Comparison of ENCODE assay signal across 2 cellular contexts in the genomic region with DNA sequence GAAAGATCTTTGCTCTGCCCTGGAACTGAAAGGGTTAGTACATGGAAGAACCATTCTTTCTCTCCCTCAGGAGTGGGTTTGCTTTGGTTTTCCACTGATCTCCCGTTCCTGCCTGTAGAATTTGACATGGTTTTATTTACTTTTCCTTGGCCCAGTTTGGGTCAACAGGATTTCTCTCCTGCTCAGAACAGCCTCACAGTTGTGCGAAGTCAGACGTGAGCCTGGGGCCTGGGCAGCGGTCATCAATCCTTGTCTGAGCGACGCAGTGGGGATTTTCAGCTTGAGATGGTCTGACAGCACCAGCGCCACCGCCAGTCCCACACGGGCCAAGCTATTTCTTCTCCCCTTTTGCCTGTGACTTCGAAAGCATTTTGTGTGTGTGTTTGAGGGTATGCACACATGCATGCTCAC.
TF ChIP-seq lines count a peak whose summit lies in the region.

No MANE protein-coding gene starts in this region.

TF ChIP-seq in GM23338, 12 proteins besides CTCF, POLR2A, EP300 and RAD21:
- no peak for TF ChIP-seq EZH2 (IDR thresholded peaks at IDR 0.05; ENCODE audit: low read depth, unreplicated experiment)
- TF ChIP-seq, protein P1, sequence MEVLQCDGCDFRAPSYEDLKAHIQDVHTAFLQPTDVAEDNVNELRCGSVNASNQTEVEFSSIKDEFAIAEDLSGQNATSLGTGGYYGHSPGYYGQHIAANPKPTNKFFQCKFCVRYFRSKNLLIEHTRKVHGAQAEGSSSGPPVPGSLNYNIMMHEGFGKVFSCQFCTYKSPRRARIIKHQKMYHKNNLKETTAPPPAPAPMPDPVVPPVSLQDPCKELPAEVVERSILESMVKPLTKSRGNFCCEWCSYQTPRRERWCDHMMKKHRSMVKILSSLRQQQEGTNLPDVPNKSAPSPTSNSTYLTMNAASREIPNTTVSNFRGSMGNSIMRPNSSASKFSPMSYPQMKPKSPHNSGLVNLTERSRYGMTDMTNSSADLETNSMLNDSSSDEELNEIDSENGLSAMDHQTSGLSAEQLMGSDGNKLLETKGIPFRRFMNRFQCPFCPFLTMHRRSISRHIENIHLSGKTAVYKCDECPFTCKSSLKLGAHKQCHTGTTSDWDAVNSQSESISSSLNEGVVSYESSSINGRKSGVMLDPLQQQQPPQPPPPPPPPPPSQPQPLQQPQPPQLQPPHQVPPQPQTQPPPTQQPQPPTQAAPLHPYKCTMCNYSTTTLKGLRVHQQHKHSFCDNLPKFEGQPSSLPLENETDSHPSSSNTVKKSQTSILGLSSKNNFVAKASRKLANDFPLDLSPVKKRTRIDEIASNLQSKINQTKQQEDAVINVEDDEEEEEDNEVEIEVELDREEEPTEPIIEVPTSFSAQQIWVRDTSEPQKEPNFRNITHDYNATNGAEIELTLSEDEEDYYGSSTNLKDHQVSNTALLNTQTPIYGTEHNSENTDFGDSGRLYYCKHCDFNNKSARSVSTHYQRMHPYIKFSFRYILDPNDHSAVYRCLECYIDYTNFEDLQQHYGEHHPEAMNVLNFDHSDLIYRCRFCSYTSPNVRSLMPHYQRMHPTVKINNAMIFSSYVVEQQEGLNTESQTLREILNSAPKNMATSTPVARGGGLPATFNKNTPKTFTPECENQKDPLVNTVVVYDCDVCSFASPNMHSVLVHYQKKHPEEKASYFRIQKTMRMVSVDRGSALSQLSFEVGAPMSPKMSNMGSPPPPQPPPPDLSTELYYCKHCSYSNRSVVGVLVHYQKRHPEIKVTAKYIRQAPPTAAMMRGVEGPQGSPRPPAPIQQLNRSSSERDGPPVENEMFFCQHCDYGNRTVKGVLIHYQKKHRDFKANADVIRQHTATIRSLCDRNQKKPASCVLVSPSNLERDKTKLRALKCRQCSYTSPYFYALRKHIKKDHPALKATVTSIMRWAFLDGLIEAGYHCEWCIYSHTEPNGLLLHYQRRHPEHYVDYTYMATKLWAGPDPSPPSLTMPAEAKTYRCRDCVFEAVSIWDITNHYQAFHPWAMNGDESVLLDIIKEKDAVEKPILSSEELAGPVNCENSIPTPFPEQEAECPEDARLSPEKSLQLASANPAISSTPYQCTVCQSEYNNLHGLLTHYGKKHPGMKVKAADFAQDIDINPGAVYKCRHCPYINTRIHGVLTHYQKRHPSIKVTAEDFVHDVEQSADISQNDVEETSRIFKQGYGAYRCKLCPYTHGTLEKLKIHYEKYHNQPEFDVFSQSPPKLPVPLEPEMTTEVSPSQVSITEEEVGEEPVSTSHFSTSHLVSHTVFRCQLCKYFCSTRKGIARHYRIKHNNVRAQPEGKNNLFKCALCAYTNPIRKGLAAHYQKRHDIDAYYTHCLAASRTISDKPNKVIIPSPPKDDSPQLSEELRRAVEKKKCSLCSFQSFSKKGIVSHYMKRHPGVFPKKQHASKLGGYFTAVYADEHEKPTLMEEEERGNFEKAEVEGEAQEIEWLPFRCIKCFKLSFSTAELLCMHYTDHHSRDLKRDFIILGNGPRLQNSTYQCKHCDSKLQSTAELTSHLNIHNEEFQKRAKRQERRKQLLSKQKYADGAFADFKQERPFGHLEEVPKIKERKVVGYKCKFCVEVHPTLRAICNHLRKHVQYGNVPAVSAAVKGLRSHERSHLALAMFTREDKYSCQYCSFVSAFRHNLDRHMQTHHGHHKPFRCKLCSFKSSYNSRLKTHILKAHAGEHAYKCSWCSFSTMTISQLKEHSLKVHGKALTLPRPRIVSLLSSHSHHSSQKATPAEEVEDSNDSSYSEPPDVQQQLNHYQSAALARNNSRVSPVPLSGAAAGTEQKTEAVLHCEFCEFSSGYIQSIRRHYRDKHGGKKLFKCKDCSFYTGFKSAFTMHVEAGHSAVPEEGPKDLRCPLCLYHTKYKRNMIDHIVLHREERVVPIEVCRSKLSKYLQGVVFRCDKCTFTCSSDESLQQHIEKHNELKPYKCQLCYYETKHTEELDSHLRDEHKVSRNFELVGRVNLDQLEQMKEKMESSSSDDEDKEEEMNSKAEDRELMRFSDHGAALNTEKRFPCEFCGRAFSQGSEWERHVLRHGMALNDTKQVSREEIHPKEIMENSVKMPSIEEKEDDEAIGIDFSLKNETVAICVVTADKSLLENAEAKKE (CRISPR knock-in tag; IDR thresholded peaks at IDR 0.05) = no peak
- TF ChIP-seq, protein P2, sequence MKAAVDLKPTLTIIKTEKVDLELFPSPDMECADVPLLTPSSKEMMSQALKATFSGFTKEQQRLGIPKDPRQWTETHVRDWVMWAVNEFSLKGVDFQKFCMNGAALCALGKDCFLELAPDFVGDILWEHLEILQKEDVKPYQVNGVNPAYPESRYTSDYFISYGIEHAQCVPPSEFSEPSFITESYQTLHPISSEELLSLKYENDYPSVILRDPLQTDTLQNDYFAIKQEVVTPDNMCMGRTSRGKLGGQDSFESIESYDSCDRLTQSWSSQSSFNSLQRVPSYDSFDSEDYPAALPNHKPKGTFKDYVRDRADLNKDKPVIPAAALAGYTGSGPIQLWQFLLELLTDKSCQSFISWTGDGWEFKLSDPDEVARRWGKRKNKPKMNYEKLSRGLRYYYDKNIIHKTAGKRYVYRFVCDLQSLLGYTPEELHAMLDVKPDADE (IDR thresholded peaks at IDR 0.05) = no peak

TF ChIP-seq in HepG2, 621 proteins besides CTCF, POLR2A, EP300 and RAD21 (continues in another document):
- TF ChIP-seq MXI1 (IDR thresholded peaks at IDR 0.05; ENCODE audit: borderline replicate concordance, low read depth, low read length) (peak; percentile 15; the same call in 1 of the 3 replicates), TGIF2 (CRISPR knock-in tag; IDR thresholded peaks at IDR 0.05) (0 out of 2 replicates have a peak, but pooled peaks have one; percentile 58), ELF3 (CRISPR knock-in tag; IDR thresholded peaks at IDR 0.05) (peak; percentile 21; the same call in 1 of the 2 replicates), ZNF556 (CRISPR knock-in tag; IDR thresholded peaks at IDR 0.05; ENCODE audit: borderline replicate concordance) (0 out of 2 replicates have a peak, but pooled peaks have one; percentile 28), ATF7 (IDR thresholded peaks at IDR 0.05) (no peak), ATF7 (CRISPR knock-in tag; IDR thresholded peaks at IDR 0.05) (no peak), STAG1 (CRISPR knock-in tag; IDR thresholded peaks at IDR 0.05) (peak; percentile 51), ZNF615 (CRISPR knock-in tag; IDR thresholded peaks at IDR 0.05; ENCODE audit: borderline replicate concordance) (no peak), STAT5B (CRISPR knock-in tag; IDR thresholded peaks at IDR 0.05) (no peak), ZNF382 (CRISPR knock-in tag; IDR thresholded peaks at IDR 0.05; ENCODE audit: borderline replicate concordance) (no peak), ZNF644 (CRISPR knock-in tag; IDR thresholded peaks at IDR 0.05; ENCODE audit: low read depth) (peak; percentile 76; the same call in 1 of the 2 replicates), KMT2B (CRISPR knock-in tag; IDR thresholded peaks at IDR 0.05) (0 out of 2 replicates have a peak, but pooled peaks have one; percentile 28), NFYC (CRISPR knock-in tag; IDR thresholded peaks at IDR 0.05) (peak; percentile 21; the same call in 1 of the 2 replicates), HOXD1 (CRISPR knock-in tag; IDR thresholded peaks at IDR 0.05) (peak; percentile 87; the same call in 1 of the 2 replicates), IRF2 (CRISPR knock-in tag; IDR thresholded peaks at IDR 0.05) (peak; percentile 61; the same call in 1 of the 2 replicates), NFYB (CRISPR knock-in tag; IDR thresholded peaks at IDR 0.05) (no peak), AKAP8 (CRISPR knock-in tag; IDR thresholded peaks at IDR 0.05) (no peak), MIER2 (CRISPR knock-in tag; IDR thresholded peaks at IDR 0.05) (0 out of 2 replicates have a peak, but pooled peaks have one; percentile 31), ZNF891 (CRISPR knock-in tag; IDR thresholded peaks at IDR 0.05) (no peak), PHF21A (CRISPR knock-in tag; IDR thresholded peaks at IDR 0.05) (peak; percentile 77), ZNF605 (CRISPR knock-in tag; IDR thresholded peaks at IDR 0.05) (0 out of 2 replicates have a peak, but pooled peaks have one; percentile 77), SOX13 (IDR thresholded peaks at IDR 0.05) (no peak), SOX13 (CRISPR knock-in tag; conservative IDR thresholded peaks at IDR 0.05 in 1 of 2, IDR thresholded peaks at IDR 0.05 in 1 of 2) (peak in 1 of 2 experiments; percentile 55; a peak in 1 of 4 replicates), ZNF430 (CRISPR knock-in tag; IDR thresholded peaks at IDR 0.05) (0 out of 2 replicates have a peak, but pooled peaks have one; percentile 61), ZNF230 (CRISPR knock-in tag; IDR thresholded peaks at IDR 0.05) (0 out of 2 replicates have a peak, but pooled peaks have one; percentile 58)
- TF ChIP-seq, protein P3, sequence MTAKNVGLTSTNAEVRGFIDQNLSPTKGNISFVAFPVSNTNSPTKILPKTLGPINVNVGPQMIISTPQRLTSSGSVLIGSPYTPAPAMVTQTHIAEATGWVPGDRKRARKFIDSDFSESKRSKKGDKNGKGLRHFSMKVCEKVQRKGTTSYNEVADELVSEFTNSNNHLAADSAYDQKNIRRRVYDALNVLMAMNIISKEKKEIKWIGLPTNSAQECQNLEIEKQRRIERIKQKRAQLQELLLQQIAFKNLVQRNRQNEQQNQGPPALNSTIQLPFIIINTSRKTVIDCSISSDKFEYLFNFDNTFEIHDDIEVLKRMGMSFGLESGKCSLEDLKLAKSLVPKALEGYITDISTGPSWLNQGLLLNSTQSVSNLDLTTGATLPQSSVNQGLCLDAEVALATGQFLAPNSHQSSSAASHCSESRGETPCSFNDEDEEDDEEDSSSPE (CRISPR knock-in tag; IDR thresholded peaks at IDR 0.05) = no peak
- TF ChIP-seq, protein P4, sequence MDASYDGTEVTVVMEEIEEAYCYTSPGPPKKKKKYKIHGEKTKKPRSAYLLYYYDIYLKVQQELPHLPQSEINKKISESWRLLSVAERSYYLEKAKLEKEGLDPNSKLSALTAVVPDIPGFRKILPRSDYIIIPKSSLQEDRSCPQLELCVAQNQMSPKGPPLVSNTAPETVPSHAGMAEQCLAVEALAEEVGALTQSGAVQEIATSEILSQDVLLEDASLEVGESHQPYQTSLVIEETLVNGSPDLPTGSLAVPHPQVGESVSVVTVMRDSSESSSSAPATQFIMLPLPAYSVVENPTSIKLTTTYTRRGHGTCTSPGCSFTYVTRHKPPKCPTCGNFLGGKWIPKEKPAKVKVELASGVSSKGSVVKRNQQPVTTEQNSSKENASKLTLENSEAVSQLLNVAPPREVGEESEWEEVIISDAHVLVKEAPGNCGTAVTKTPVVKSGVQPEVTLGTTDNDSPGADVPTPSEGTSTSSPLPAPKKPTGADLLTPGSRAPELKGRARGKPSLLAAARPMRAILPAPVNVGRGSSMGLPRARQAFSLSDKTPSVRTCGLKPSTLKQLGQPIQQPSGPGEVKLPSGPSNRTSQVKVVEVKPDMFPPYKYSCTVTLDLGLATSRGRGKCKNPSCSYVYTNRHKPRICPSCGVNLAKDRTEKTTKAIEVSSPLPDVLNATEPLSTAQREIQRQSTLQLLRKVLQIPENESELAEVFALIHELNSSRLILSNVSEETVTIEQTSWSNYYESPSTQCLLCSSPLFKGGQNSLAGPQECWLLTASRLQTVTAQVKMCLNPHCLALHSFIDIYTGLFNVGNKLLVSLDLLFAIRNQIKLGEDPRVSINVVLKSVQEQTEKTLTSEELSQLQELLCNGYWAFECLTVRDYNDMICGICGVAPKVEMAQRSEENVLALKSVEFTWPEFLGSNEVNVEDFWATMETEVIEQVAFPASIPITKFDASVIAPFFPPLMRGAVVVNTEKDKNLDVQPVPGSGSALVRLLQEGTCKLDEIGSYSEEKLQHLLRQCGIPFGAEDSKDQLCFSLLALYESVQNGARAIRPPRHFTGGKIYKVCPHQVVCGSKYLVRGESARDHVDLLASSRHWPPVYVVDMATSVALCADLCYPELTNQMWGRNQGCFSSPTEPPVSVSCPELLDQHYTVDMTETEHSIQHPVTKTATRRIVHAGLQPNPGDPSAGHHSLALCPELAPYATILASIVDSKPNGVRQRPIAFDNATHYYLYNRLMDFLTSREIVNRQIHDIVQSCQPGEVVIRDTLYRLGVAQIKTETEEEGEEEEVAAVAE (CRISPR knock-in tag; IDR thresholded peaks at IDR 0.05; ENCODE audit: borderline replicate concordance) = peak; percentile 50; the same call in 1 of the 2 replicates
- TF ChIP-seq, protein P5, sequence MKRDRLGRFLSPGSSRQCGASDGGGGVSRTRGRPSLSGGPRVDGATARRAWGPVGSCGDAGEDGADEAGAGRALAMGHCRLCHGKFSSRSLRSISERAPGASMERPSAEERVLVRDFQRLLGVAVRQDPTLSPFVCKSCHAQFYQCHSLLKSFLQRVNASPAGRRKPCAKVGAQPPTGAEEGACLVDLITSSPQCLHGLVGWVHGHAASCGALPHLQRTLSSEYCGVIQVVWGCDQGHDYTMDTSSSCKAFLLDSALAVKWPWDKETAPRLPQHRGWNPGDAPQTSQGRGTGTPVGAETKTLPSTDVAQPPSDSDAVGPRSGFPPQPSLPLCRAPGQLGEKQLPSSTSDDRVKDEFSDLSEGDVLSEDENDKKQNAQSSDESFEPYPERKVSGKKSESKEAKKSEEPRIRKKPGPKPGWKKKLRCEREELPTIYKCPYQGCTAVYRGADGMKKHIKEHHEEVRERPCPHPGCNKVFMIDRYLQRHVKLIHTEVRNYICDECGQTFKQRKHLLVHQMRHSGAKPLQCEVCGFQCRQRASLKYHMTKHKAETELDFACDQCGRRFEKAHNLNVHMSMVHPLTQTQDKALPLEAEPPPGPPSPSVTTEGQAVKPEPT (CRISPR knock-in tag; IDR thresholded peaks at IDR 0.05; ENCODE audit: low read depth) = peak; percentile 52; the same call in 1 of the 2 replicates
- TF ChIP-seq, protein P6, sequence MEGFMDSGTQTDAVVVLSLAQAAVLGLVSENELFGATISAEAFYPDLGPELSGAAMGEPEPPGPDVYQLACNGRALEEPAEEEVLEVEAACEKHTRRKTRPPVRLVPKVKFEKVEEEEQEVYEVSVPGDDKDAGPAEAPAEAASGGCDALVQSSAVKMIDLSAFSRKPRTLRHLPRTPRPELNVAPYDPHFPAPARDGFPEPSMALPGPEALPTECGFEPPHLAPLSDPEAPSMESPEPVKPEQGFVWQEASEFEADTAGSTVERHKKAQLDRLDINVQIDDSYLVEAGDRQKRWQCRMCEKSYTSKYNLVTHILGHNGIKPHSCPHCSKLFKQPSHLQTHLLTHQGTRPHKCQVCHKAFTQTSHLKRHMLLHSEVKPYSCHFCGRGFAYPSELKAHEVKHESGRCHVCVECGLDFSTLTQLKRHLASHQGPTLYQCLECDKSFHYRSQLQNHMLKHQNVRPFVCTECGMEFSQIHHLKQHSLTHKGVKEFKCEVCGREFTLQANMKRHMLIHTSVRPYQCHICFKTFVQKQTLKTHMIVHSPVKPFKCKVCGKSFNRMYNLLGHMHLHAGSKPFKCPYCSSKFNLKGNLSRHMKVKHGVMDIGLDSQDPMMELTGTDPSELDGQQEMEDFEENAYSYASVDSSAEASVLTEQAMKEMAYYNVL (CRISPR knock-in tag; IDR thresholded peaks at IDR 0.05; ENCODE audit: borderline replicate concordance) = peak; percentile 82; the same call in 1 of the 2 replicates
- TF ChIP-seq, protein P7, sequence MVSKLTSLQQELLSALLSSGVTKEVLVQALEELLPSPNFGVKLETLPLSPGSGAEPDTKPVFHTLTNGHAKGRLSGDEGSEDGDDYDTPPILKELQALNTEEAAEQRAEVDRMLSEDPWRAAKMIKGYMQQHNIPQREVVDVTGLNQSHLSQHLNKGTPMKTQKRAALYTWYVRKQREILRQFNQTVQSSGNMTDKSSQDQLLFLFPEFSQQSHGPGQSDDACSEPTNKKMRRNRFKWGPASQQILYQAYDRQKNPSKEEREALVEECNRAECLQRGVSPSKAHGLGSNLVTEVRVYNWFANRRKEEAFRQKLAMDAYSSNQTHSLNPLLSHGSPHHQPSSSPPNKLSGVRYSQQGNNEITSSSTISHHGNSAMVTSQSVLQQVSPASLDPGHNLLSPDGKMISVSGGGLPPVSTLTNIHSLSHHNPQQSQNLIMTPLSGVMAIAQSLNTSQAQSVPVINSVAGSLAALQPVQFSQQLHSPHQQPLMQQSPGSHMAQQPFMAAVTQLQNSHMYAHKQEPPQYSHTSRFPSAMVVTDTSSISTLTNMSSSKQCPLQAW (CRISPR knock-in tag; IDR thresholded peaks at IDR 0.05) = peak; percentile 86
